In the genomic region with DNA sequence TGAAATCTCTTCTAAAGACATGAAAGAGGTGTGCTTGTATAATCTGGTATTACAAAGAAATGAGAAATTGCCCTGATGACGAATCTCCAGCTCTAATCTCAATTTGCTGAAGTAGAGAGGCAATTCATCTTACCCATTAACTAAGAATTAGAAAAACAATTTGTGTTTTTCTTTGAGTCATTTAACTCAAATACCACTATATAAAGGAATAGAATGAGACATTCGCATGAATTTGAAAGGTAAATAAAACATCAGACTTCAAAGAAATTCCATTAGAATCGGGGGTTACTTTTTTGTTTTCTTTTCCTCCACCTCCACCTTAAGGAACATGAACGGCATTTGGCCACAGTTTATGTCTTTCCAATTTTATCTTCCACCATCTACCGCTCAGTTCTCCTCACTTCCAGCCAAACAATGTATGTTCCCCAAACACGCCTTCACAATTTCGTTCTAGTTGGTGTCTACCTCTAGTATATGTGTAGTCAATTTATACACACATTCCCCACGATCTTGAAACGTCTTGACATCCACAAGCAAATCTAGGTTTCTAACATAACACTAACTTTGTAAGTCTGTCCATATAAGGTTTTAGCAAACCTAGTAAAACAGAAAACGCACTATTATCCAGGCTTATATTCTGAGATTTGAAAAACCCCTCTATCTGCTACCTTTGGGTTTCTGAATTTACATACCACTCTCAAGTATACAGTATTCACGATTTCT, we compare ENCODE assay signal across 8 cellular contexts. TPM values are rescaled to one million over a fixed set of nuclear protein-coding genes. Genes with fewer than 3 reads are reported as not detected.
DNase-seq lines count a peak whose midpoint lies in the region; ATAC-seq and TF ChIP-seq lines count a peak whose summit lies in the region.

No MANE protein-coding gene starts in this region.

- peaks cover 31% of the 10 kb centered on the region for H3K79me2 ChIP-seq in smooth muscle cell (ENCODE audit: low read depth)

- H3K9ac ChIP-seq in smooth muscle cell (ENCODE audit: low read depth): peak overlapping the region; percentile 88

- H4K20me1 ChIP-seq in smooth muscle cell (ENCODE audit: low read depth): peaks cover 33% of the 10 kb centered on the region

- peaks cover 7% of the 10 kb centered on the region for H3F3A ChIP-seq in smooth muscle cell (ENCODE audit: low read depth)

- H2AFZ ChIP-seq in smooth muscle cell (ENCODE audit: low read depth): peak overlapping the region; percentile 88

- no peak for ATAC-seq in GM18909 (IDR thresholded peaks at IDR 0.05; ENCODE audit: poor library complexity, unreplicated experiment)

- H3K36me3 ChIP-seq in iPS DF 6.9 (ENCODE audit: control insufficient read depth, insufficient read depth, low read length) (no peaks in the 10 kb centered on the region), smooth muscle cell (ENCODE audit: low read depth) (no peaks in the 10 kb centered on the region)

- H3K9me3 ChIP-seq in iPS DF 6.9 (ENCODE audit: control insufficient read depth, insufficient read depth, low read length): no peaks in the 10 kb centered on the region
- no peaks in the 10 kb centered on the region for H3K9me3 ChIP-seq in smooth muscle cell (replicated peaks; ENCODE audit: low read depth)

- WGBS in iPS DF 6.9 (ENCODE audit: insufficient coverage, insufficient read length): no CpG with 5 or more reads among the region's 11 CpGs
- WGBS in smooth muscle cell (ENCODE audit: low lambda C conversion rate): 16% methylated on average over 11 of the region's 11 CpGs

- H3K27me3 ChIP-seq in iPS DF 6.9 (ENCODE audit: control insufficient read depth, insufficient read depth, low read length): peaks cover 10% of the 10 kb centered on the region; the same call in 1 of the 2 replicates
- H3K27me3 ChIP-seq in smooth muscle cell (ENCODE audit: low read depth): peaks cover 28% of the 10 kb centered on the region

- peak overlapping the region; percentile 93 for H3K4me3 ChIP-seq in WI38 (ENCODE audit: low read depth, low read length)
- peak overlapping the region; percentile 99; the same call in 1 of the 2 replicates for H3K4me3 ChIP-seq in iPS DF 6.9 (ENCODE audit: low read length)
- H3K4me3 ChIP-seq in smooth muscle cell: peak overlapping the region; percentile 80

- TF ChIP-seq CTCF in WI38 (IDR thresholded peaks at IDR 0.05; ENCODE audit: low read depth, low read length) (no peak), smooth muscle cell (IDR thresholded peaks at IDR 0.05; ENCODE audit: borderline replicate concordance, insufficient read depth, poor library complexity, severe bottlenecking) (no peak)

- peak; percentile 29 for DNase-seq in DMS79 treated with DMSO at 0.1 percent for 48 hours (lab: John Stamatoyannopoulos, UW)
- DNase-seq in DMS79 (lab: John Stamatoyannopoulos, UW): no peak
- DNase-seq in iPS DF 6.9 (ENCODE audit: low read depth, low spot score): no peak
- DNase-seq in smooth muscle cell (lab: John Stamatoyannopoulos, UW; ENCODE audit: unreplicated experiment): no peak
- DNase-seq in NCI-H1694 (lab: John Stamatoyannopoulos, UW): no peak
- DNase-seq in NCI-H69 (lab: John Stamatoyannopoulos, UW): no peak

- H3K4me1 ChIP-seq in iPS DF 6.9 (ENCODE audit: control insufficient read depth, insufficient read depth, low read length) (no peaks in the 10 kb centered on the region), smooth muscle cell (ENCODE audit: low read depth) (peaks cover 19% of the 10 kb centered on the region)

- peak overlapping the region; percentile 97 for H3K4me2 ChIP-seq in smooth muscle cell

- H3K27ac ChIP-seq in iPS DF 6.9 (ENCODE audit: low read length): no peak overlapping the region
- H3K27ac ChIP-seq in smooth muscle cell (ENCODE audit: low read depth): peak overlapping the region; percentile 88

RNA-seq across cellular contexts. Expression of a gene that starts 1.3 kb away (rescaled TPM):
- 46.3 and 68.6 TPM in 2 replicates for total RNA-seq in smooth muscle cell
- polyA plus RNA-seq in smooth muscle cell: 5.9 and 12.7 TPM in 2 replicates
